ENCODE assay signal across 8 cellular contexts in the genomic region with DNA sequence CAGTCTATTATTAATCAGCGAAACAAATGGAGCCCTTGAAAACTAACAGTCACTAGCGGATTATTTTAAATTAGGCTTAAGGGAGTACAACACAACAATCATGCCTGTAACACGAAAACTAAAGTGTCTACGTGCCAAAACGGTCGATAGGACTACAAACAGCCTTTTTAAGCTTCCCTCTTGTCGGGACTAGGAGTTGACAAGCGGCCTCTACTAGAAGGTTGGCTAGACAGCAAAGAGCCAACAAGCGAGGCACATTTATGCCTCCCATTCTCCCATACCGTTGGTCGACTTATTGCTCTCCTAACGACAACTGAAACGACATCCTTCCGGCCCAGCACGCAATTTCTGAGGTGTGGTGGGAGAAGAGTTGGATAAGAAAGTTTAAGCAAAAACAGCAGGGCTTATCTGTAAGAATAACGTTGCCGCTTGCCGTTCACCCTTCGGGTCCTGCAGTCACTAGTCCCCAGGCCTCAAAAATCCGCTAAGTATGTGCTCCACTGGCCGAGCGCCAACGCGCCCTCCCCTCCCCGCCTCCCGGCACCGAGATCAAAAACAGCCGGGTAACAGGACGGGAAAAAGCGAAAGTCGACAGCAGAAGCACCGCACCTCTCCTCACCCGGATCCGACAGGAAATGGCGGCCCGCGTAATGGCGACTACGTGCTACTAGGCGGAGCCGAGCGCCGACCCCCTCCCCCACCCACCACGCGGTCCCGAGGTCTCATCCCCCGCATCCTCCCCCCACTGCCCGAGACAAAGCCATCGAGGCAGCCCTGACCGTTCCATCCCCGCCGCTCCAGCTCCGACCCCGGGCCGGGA. TPM values are rescaled to one million over a fixed set of nuclear protein-coding genes. Genes with fewer than 3 reads are reported as not detected.
DNase-seq lines count a peak whose midpoint lies in the region; ATAC-seq and TF ChIP-seq lines count a peak whose summit lies in the region.

No MANE protein-coding gene starts in this region.

- peak; percentile 69 for DNase-seq in GM10266 (ENCODE audit: extremely low spot score)
- peak; percentile 20 for DNase-seq in NCI-H446 treated with DMSO at 0.1 percent for 48 hours (lab: John Stamatoyannopoulos, UW)
- DNase-seq in activated CD4-positive, alpha-beta T cell treated with anti-CD3 and anti-CD28 coated beads, Interleukin-2, amount 50 U/mL, for 48 hours: peak; percentile 89 to 90
- DNase-seq in dermis blood vessel endothelial cell: peak; percentile 90
- DNase-seq in stimulated activated CD4-positive, alpha-beta T cell treated with anti-CD3 and anti-CD28 coated beads, Interleukin-2, amount 100 ng/mL, for 4 hours (ENCODE audit: low read depth): peak; percentile 84

- H3K9me3 ChIP-seq in liver (ENCODE audit: control insufficient read depth in 4 of 4, low read length in 3 of 4): no peaks in the 10 kb centered on the region

- no peak for TF ChIP-seq CTCF in GM10266 (IDR thresholded peaks at IDR 0.05; ENCODE audit: control insufficient read depth, insufficient read depth, low read depth, missing control alignments)
- no peak for TF ChIP-seq CTCF in liver (IDR thresholded peaks at IDR 0.05; ENCODE audit: low read depth, low read length, missing input control)

- H3K27ac ChIP-seq in liver (ENCODE audit: low read depth in 1 of 2, low read length in 2 of 2): peak overlapping the region; percentile 96 to 99

- no peak for TF ChIP-seq RAD21 in liver (IDR thresholded peaks at IDR 0.05)

- H3K4me1 ChIP-seq in liver (ENCODE audit: control insufficient read depth in 4 of 4, insufficient read depth in 4 of 4, low read length in 3 of 4): peaks cover 2 to 26% (median 12%) of the 10 kb centered on the region in 4 donors

- H3K9ac ChIP-seq in liver (ENCODE audit: low read depth in 1 of 2, low read length in 2 of 2): peak overlapping the region; percentile 90 to 93

- ATAC-seq in HG03039 (IDR thresholded peaks at IDR 0.05; ENCODE audit: unreplicated experiment) (peak; percentile 20), GM18873 (IDR thresholded peaks at IDR 0.05; ENCODE audit: low FRiP score, unreplicated experiment) (no peak)

- WGBS in liver: under 1% methylated on average over 55 of the region's 55 CpGs

- H3K36me3 ChIP-seq in liver (ENCODE audit: control insufficient read depth in 4 of 4, insufficient read depth in 3 of 4, low read depth in 1 of 4, low read length in 3 of 4): peaks cover 3 to 35% (median 27%) of the 10 kb centered on the region in 4 donors

- peak overlapping the region; percentile 82 to 99 (median 92) for H3K4me3 ChIP-seq in liver (ENCODE audit: low read depth in 1 of 3, low read length in 3 of 3)

- H3K27me3 ChIP-seq in liver (ENCODE audit: control insufficient read depth in 4 of 4, insufficient read depth in 4 of 4, low read length in 3 of 4): no peaks in the 10 kb centered on the region

TF ChIP-seq in liver, 16 proteins besides CTCF, POLR2A, EP300 and RAD21:
- TF ChIP-seq YY1 (IDR thresholded peaks at IDR 0.05): peak; percentile 97
- peak; percentile 46 for TF ChIP-seq TAF1 (conservative IDR thresholded peaks at IDR 0.05)
- TF ChIP-seq, protein P1, sequence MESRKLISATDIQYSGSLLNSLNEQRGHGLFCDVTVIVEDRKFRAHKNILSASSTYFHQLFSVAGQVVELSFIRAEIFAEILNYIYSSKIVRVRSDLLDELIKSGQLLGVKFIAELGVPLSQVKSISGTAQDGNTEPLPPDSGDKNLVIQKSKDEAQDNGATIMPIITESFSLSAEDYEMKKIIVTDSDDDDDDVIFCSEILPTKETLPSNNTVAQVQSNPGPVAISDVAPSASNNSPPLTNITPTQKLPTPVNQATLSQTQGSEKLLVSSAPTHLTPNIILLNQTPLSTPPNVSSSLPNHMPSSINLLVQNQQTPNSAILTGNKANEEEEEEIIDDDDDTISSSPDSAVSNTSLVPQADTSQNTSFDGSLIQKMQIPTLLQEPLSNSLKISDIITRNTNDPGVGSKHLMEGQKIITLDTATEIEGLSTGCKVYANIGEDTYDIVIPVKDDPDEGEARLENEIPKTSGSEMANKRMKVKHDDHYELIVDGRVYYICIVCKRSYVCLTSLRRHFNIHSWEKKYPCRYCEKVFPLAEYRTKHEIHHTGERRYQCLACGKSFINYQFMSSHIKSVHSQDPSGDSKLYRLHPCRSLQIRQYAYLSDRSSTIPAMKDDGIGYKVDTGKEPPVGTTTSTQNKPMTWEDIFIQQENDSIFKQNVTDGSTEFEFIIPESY (IDR thresholded peaks at IDR 0.05): no peak
TF ChIP-seq in liver: peak in this region for 2.

RNA-seq across cellular contexts. Expression of a gene that starts 0.8 kb away (rescaled TPM):
- 685 and 950 TPM in 2 replicates for total RNA-seq in dermis blood vessel endothelial cell
- 100 to 1,000 TPM; 281 to 403 TPM for total RNA-seq in liver
- 100 to 1,000 TPM; 137 to 182 TPM for polyA plus RNA-seq in liver

RNA-seq across cellular contexts. Expression of a gene that starts 1.4 kb away (rescaled TPM):
- 8.0 and 18.4 TPM in 2 replicates for total RNA-seq in dermis blood vessel endothelial cell
- 10 to 100 TPM in 1 of 2 donors, 1 to 10 TPM in 1; 5.4 to 10.4 TPM for total RNA-seq in liver
- 1 to 10 TPM; 2.0 to 2.6 TPM for polyA plus RNA-seq in liver

RNA-seq across cellular contexts. Expression of a gene that starts 58.0 kb away (rescaled TPM):
- total RNA-seq in dermis blood vessel endothelial cell (2.7 and 4.4 TPM in 2 replicates), liver (1 to 10 TPM; 1.1 to 5.1 TPM)
- 1 to 10 TPM in 1 of 2 donors, under 1 TPM in 1; 0.55 to 2.1 TPM for polyA plus RNA-seq in liver

Comparison
In these comparisons a context has a peak if more than half of its experiments do, and no peak if none do; other contexts are left out.
1. DNase-seq: peak in every context shown above with its lines; median percentile 90 in dermis blood vessel endothelial cell; 90 in activated CD4-positive, alpha-beta T cell treated with anti-CD3 and anti-CD28 coated beads, Interleukin-2, amount 50 U/mL, for 48 hours; 84 in stimulated activated CD4-positive, alpha-beta T cell treated with anti-CD3 and anti-CD28 coated beads, Interleukin-2, amount 100 ng/mL, for 4 hours; 69 in GM10266; 20 in NCI-H446 treated with DMSO at 0.1 percent for 48 hours.